Comparison of ENCODE assay signal across 8 cellular contexts in the genomic region with DNA sequence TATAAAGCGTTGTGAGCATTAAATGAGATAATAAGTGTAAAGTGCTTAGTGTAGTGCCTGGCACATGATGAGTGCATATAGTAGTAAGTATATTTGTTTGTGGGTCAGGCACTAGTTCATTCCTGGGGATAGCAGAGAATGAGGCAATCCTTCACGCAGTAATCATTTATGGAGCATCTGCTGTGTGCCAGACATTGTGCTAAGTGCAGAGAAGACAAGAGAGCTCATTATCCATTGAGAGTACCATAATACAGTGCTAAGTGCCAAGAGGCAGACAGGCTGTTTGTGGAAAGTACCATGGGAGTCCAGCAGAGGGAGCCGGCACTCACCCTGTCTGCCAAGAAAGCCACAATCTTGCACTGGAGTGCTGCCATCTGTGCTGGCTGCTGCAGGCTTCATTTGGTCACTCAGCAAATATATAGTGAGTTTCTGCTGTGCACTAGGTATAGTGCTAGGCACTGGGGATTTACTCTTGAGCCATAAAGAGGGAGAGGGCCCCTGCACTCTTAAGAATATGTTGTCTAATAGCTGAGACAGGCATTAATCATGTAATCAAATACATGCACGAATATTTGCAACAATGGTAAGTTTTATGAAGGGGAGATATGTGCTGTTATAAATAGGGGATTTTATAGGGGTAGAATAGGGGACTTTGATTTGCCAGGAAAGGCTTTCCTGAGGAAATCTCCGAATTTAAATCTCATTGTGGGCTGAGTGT. TPM values are rescaled to one million over a fixed set of nuclear protein-coding genes. Genes with fewer than 3 reads are reported as not detected.
A peak's percentile ranks its signal among the peaks of the same experiment; 100 is the strongest.
DNase-seq lines count a peak whose midpoint lies in the region; TF ChIP-seq lines count a peak whose summit lies in the region.

No MANE protein-coding gene starts in this region.

- intact Hi-C loops in activated T-helper 1 cell treated with anti-CD3 and anti-CD28 coated beads, Interleukin-12 subunit alpha, Interleukin-12 subunit beta, Interleukin-2, Interleukin-4 antibody, amounts not matched to agents 30 ng/mL and 10 ng/mL and 1 ng/mL, durations not matched to agents 14 hours and 24 hours and 36 hours (cut with micrococcal nuclease) = loop anchor here (1.0 kb wide), 1 partner anchor 13 kb away; a partner anchor contains a TSS
- intact Hi-C loops in stomach (cut with DNase I; ENCODE audit: low total_unique reads) = no loop called here

- H3K27me3 Mint-ChIP-seq in activated T-helper 1 cell treated with anti-CD3 and anti-CD28 coated beads, Interleukin-12 subunit alpha, Interleukin-12 subunit beta, Interleukin-2, Interleukin-4 antibody, amounts not matched to agents 30 ng/mL and 10 ng/mL and 1 ng/mL, durations not matched to agents 14 hours and 24 hours and 36 hours (ENCODE audit: insufficient read depth) = no peaks in the 10 kb centered on the region

- no peak overlapping the region for H2AFZ ChIP-seq in neuronal stem cell (ENCODE audit: low read length)

- DNase-seq in LoVo (ENCODE audit: low spot score) (peak; percentile 64), RPMI7951 (ENCODE audit: low read depth) (peak; percentile 88), fibroblast of mammary gland (ENCODE audit: low read depth) (peak; percentile 91), neuronal stem cell (ENCODE audit: low spot score) (peak; percentile 64), stomach (peak; percentile 93), cortex of kidney (lab: John Stamatoyannopoulos, UW) (no peak)
- peak; percentile 55 for DNase-seq in activated T-helper 1 cell treated with anti-CD3 and anti-CD28 coated beads, Interleukin-12 subunit alpha, Interleukin-12 subunit beta, Interleukin-2, Interleukin-4 antibody, amounts not matched to agents 30 ng/mL and 10 ng/mL and 1 ng/mL, durations not matched to agents 14 hours and 24 hours and 36 hours (ENCODE audit: low spot score)

- no peak overlapping the region for H3K23ac ChIP-seq in neuronal stem cell (ENCODE audit: low read depth, low read length, poor library complexity)

- no peak overlapping the region for H3K9ac ChIP-seq in neuronal stem cell (ENCODE audit: low read depth, low read length, poor library complexity)

- peak overlapping the region; percentile 43 for H3K27ac Mint-ChIP-seq in activated T-helper 1 cell treated with anti-CD3 and anti-CD28 coated beads, Interleukin-12 subunit alpha, Interleukin-12 subunit beta, Interleukin-2, Interleukin-4 antibody, amounts not matched to agents 30 ng/mL and 10 ng/mL and 1 ng/mL, durations not matched to agents 14 hours and 24 hours and 36 hours

- no peaks in the 10 kb centered on the region for H3K9me3 ChIP-seq in neuronal stem cell (replicated peaks in 1 of 2; ENCODE audit: control insufficient read depth in 2 of 2, insufficient read depth in 1 of 2, low read depth in 1 of 2, low read length in 2 of 2)
- no peaks in the 10 kb centered on the region for H3K9me3 ChIP-seq in stomach

- peaks cover 0 to 15% of the 10 kb centered on the region in 2 donors for H3K4me1 ChIP-seq in neuronal stem cell (ENCODE audit: control insufficient read depth in 2 of 2, insufficient read depth in 1 of 2, low read depth in 1 of 2, low read length in 2 of 2)
- peaks cover 26 to 85% (median 50%) of the 10 kb centered on the region in 4 donors for H3K4me1 ChIP-seq in stomach

- peaks cover 15% of the 10 kb centered on the region for H3K79me1 ChIP-seq in neuronal stem cell (ENCODE audit: low read depth, low read length)

- peaks cover 13 to 64% of the 10 kb centered on the region in 2 donors for H3K36me3 ChIP-seq in neuronal stem cell (replicated peaks in 1 of 2; ENCODE audit: control insufficient read depth in 2 of 2, insufficient read depth in 2 of 2, low read length in 2 of 2)
- peaks cover 3 to 71% (median 40%) of the 10 kb centered on the region in 4 donors for H3K36me3 ChIP-seq in stomach

- H3K4ac ChIP-seq in neuronal stem cell (ENCODE audit: low read length) = no peak overlapping the region

- peaks cover 70% of the 10 kb centered on the region for H3K4me1 Mint-ChIP-seq in activated T-helper 1 cell treated with anti-CD3 and anti-CD28 coated beads, Interleukin-12 subunit alpha, Interleukin-12 subunit beta, Interleukin-2, Interleukin-4 antibody, amounts not matched to agents 30 ng/mL and 10 ng/mL and 1 ng/mL, durations not matched to agents 14 hours and 24 hours and 36 hours (ENCODE audit: low read depth)

- no peaks in the 10 kb centered on the region for H3K9me3 Mint-ChIP-seq in activated T-helper 1 cell treated with anti-CD3 and anti-CD28 coated beads, Interleukin-12 subunit alpha, Interleukin-12 subunit beta, Interleukin-2, Interleukin-4 antibody, amounts not matched to agents 30 ng/mL and 10 ng/mL and 1 ng/mL, durations not matched to agents 14 hours and 24 hours and 36 hours

- H2BK15ac ChIP-seq in neuronal stem cell (ENCODE audit: low read length) = no peak overlapping the region

- H2BK12ac ChIP-seq in neuronal stem cell (ENCODE audit: low read length) = no peak overlapping the region

- no CpG with 5 or more reads among the region's 5 CpGs for WGBS in neuronal stem cell (ENCODE audit: extremely low coverage in 2 of 2, insufficient read length in 2 of 2, insufficient replicate concordance in 1 of 2), 2 donors
- 18 to 31% (median 21%) methylated on average over 5 of the region's 5 CpGs for WGBS in stomach, 5 donors

- no peak overlapping the region for H2BK120ac ChIP-seq in neuronal stem cell (ENCODE audit: low read depth, low read length)

- H3K27ac ChIP-seq in neuronal stem cell (replicated peaks; ENCODE audit: low read length) (no peak overlapping the region), stomach (no peak overlapping the region)

- H3K4me2 ChIP-seq in neuronal stem cell (ENCODE audit: insufficient read depth, low read length, poor library complexity, severe bottlenecking) = no peak overlapping the region

- H3K36me3 Mint-ChIP-seq in activated T-helper 1 cell treated with anti-CD3 and anti-CD28 coated beads, Interleukin-12 subunit alpha, Interleukin-12 subunit beta, Interleukin-2, Interleukin-4 antibody, amounts not matched to agents 30 ng/mL and 10 ng/mL and 1 ng/mL, durations not matched to agents 14 hours and 24 hours and 36 hours (ENCODE audit: low read depth) = peaks cover 40% of the 10 kb centered on the region

- H4K91ac ChIP-seq in neuronal stem cell (ENCODE audit: low read depth, low read length, poor library complexity) = no peak overlapping the region

- TF ChIP-seq POLR2A in stomach (IDR thresholded peaks at IDR 0.05) = no peak

- H3K18ac ChIP-seq in neuronal stem cell (ENCODE audit: low read length) = no peak overlapping the region

- H3K14ac ChIP-seq in neuronal stem cell (ENCODE audit: low read length) = no peak overlapping the region

- H4K8ac ChIP-seq in neuronal stem cell (ENCODE audit: low read depth, low read length) = no peak overlapping the region

- no peak overlapping the region for H2AK5ac ChIP-seq in neuronal stem cell (ENCODE audit: low read depth, low read length)

- no peak overlapping the region for H2BK5ac ChIP-seq in neuronal stem cell (ENCODE audit: low read length)

- TF ChIP-seq EP300 in stomach (IDR thresholded peaks at IDR 0.05) = no peak

- H3K27me3 ChIP-seq in neuronal stem cell (ENCODE audit: control insufficient read depth in 3 of 3, insufficient read depth in 3 of 3, low read depth in 1 of 3, low read length in 3 of 3) = no peaks in the 10 kb centered on the region
- H3K27me3 ChIP-seq in stomach = no peaks in the 10 kb centered on the region

- no peak overlapping the region for H3K4me3 ChIP-seq in fibroblast of mammary gland (ENCODE audit: control insufficient read depth, low read depth, low read length)
- H3K4me3 ChIP-seq in neuronal stem cell (ENCODE audit: low read length in 2 of 2) = no peak overlapping the region
- no peak overlapping the region for H3K4me3 ChIP-seq in stomach

- H3K4me3 Mint-ChIP-seq in activated T-helper 1 cell treated with anti-CD3 and anti-CD28 coated beads, Interleukin-12 subunit alpha, Interleukin-12 subunit beta, Interleukin-2, Interleukin-4 antibody, amounts not matched to agents 30 ng/mL and 10 ng/mL and 1 ng/mL, durations not matched to agents 14 hours and 24 hours and 36 hours = no peak overlapping the region

- TF ChIP-seq CTCF in GM12873 (IDR thresholded peaks at IDR 0.05; ENCODE audit: insufficient read depth, low read depth, low read length, missing control alignments) = peak; percentile 99
- peak; percentile 97 for TF ChIP-seq CTCF in fibroblast of mammary gland (conservative IDR thresholded peaks at IDR 0.05; ENCODE audit: control insufficient read depth, insufficient read depth, low read depth, low read length)
- TF ChIP-seq CTCF in stomach (IDR thresholded peaks at IDR 0.05) = peak in 5 of 7 experiments; percentile 69 to 94 (median 89)

RNA-seq across cellular contexts. Expression of a gene that starts 12.9 kb away (rescaled TPM):
- total RNA-seq in RPMI7951 (2014; rRNA removed; shearing (Covaris generic)) = 0.10 and 1.3 TPM in 2 replicates
- total RNA-seq in activated T-helper 1 cell treated with anti-CD3 and anti-CD28 coated beads, Interleukin-12 subunit alpha, Interleukin-12 subunit beta, Interleukin-2, Interleukin-4 antibody, amounts not matched to agents 30 ng/mL and 10 ng/mL and 1 ng/mL, durations not matched to agents 14 hours and 24 hours and 36 hours = 1.1 and 1.3 TPM in 2 replicates
- 4.4 TPM for polyA plus RNA-seq in neuronal stem cell (2013, experiment 1 of 2)
- polyA plus RNA-seq in neuronal stem cell (2013, experiment 2 of 2) = 4.7 TPM
- 1 to 10 TPM in 2 of 5 donors, under 1 TPM in 2, not detected in 1; 0.43 to 6.4 (median 2.8) TPM for total RNA-seq in stomach
- polyA plus RNA-seq in stomach = 1 to 10 TPM; 1.4 to 3.5 (median 1.8) TPM

RNA-seq across cellular contexts. Expression of a gene that starts 13.2 kb away (rescaled TPM):
- 527 and 744 TPM in 2 replicates for total RNA-seq in RPMI7951 (2014; rRNA removed; shearing (Covaris generic))
- 223 and 234 TPM in 2 replicates for total RNA-seq in activated T-helper 1 cell treated with anti-CD3 and anti-CD28 coated beads, Interleukin-12 subunit alpha, Interleukin-12 subunit beta, Interleukin-2, Interleukin-4 antibody, amounts not matched to agents 30 ng/mL and 10 ng/mL and 1 ng/mL, durations not matched to agents 14 hours and 24 hours and 36 hours
- polyA plus RNA-seq in neuronal stem cell (2013, experiment 1 of 2) = 205 TPM
- polyA plus RNA-seq in neuronal stem cell (2013, experiment 2 of 2) = 211 TPM
- 100 to 1,000 TPM in 3 of 5 donors, 10 to 100 TPM in 2; 48.4 to 163 (median 117) TPM for total RNA-seq in stomach
- polyA plus RNA-seq in stomach = 10 to 100 TPM; 32.5 to 76.3 (median 63.1) TPM
